In genomic region chr5:75336625-75337336, GRCh38 we compare ENCODE assay signal across 1 cellular context.
TF ChIP-seq lines count a peak whose summit lies in the region.

TSS of gene HMGCR (plus strand) at chr5:75337220. CDS start at chr5:75342606, 5,386 bp downstream.

TF ChIP-seq in K562, 482 proteins besides CTCF, POLR2A, EP300 and RAD21 (continued from another document and continues in another):
- TF ChIP-seq, protein P1, sequence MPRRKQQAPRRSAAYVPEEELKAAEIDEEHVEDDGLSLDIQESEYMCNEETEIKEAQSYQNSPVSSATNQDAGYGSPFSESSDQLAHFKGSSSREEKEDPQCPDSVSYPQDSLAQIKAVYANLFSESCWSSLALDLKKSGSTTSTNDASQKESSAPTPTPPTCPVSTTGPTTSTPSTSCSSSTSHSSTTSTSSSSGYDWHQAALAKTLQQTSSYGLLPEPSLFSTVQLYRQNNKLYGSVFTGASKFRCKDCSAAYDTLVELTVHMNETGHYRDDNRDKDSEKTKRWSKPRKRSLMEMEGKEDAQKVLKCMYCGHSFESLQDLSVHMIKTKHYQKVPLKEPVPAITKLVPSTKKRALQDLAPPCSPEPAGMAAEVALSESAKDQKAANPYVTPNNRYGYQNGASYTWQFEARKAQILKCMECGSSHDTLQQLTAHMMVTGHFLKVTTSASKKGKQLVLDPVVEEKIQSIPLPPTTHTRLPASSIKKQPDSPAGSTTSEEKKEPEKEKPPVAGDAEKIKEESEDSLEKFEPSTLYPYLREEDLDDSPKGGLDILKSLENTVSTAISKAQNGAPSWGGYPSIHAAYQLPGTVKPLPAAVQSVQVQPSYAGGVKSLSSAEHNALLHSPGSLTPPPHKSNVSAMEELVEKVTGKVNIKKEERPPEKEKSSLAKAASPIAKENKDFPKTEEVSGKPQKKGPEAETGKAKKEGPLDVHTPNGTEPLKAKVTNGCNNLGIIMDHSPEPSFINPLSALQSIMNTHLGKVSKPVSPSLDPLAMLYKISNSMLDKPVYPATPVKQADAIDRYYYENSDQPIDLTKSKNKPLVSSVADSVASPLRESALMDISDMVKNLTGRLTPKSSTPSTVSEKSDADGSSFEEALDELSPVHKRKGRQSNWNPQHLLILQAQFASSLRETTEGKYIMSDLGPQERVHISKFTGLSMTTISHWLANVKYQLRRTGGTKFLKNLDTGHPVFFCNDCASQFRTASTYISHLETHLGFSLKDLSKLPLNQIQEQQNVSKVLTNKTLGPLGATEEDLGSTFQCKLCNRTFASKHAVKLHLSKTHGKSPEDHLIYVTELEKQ (CRISPR knock-in tag; IDR thresholded peaks at IDR 0.05) = no peak
- 0 out of 2 replicates have a peak, but pooled peaks have one; percentile 19 for TF ChIP-seq ZBTB40 (IDR thresholded peaks at IDR 0.05)
- no peak for TF ChIP-seq ZBTB40 (CRISPR knock-in tag; IDR thresholded peaks at IDR 0.05)
- TF ChIP-seq KLF6 (CRISPR knock-in tag; IDR thresholded peaks at IDR 0.05; ENCODE audit: borderline replicate concordance) = no peak
- TF ChIP-seq BCOR (IDR thresholded peaks at IDR 0.05) = peak; percentile 70; the same call in 1 of the 2 replicates
- TF ChIP-seq RBM22 (IDR thresholded peaks at IDR 0.05; ENCODE audit: low read depth, low read length, poor library complexity, severe bottlenecking) = peak; percentile 53
- TF ChIP-seq ETV1 (tag; conservative IDR thresholded peaks at IDR 0.05; ENCODE audit: low read depth) = peak; percentile 54; the same call in 1 of the 2 replicates
- peak in 1 of 2 experiments; percentile 68; a peak in 2 of 4 replicates for TF ChIP-seq TEAD1 (CRISPR knock-in tag; IDR thresholded peaks at IDR 0.05)
- no peak for TF ChIP-seq ZNF408 (CRISPR knock-in tag; IDR thresholded peaks at IDR 0.05; ENCODE audit: low read depth)
- no peak for TF ChIP-seq SMARCC2 (IDR thresholded peaks at IDR 0.05; ENCODE audit: low read depth)
- TF ChIP-seq USF1 (CRISPR knock-in tag; IDR thresholded peaks at IDR 0.05) = peak; percentile 61; the same call in 1 of the 2 replicates
- TF ChIP-seq KDM5B (IDR thresholded peaks at IDR 0.05; ENCODE audit: insufficient replicate concordance, low read depth, low read length) = peak; percentile 92
- TF ChIP-seq SRSF1 (IDR thresholded peaks at IDR 0.05; ENCODE audit: low read depth, low read length) = no peak
- TF ChIP-seq MITF (IDR thresholded peaks at IDR 0.05) = no peak
- TF ChIP-seq ZBTB12 (CRISPR knock-in tag; IDR thresholded peaks at IDR 0.05) = peak; percentile 84
- TF ChIP-seq HOXB6 (CRISPR knock-in tag; IDR thresholded peaks at IDR 0.05; ENCODE audit: borderline replicate concordance) = no peak
- no peak for TF ChIP-seq E2F8 (IDR thresholded peaks at IDR 0.05; ENCODE audit: low read depth, partially characterized antibody)
- TF ChIP-seq, protein P2, sequence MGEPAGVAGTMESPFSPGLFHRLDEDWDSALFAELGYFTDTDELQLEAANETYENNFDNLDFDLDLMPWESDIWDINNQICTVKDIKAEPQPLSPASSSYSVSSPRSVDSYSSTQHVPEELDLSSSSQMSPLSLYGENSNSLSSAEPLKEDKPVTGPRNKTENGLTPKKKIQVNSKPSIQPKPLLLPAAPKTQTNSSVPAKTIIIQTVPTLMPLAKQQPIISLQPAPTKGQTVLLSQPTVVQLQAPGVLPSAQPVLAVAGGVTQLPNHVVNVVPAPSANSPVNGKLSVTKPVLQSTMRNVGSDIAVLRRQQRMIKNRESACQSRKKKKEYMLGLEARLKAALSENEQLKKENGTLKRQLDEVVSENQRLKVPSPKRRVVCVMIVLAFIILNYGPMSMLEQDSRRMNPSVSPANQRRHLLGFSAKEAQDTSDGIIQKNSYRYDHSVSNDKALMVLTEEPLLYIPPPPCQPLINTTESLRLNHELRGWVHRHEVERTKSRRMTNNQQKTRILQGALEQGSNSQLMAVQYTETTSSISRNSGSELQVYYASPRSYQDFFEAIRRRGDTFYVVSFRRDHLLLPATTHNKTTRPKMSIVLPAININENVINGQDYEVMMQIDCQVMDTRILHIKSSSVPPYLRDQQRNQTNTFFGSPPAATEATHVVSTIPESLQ (CRISPR knock-in tag; IDR thresholded peaks at IDR 0.05) = no peak
- peak; percentile 84; the same call in 1 of the 2 replicates for TF ChIP-seq ZHX1 (conservative IDR thresholded peaks at IDR 0.05; ENCODE audit: low read length)
